Comparison of ENCODE assay signal across 12 cellular contexts in genomic region chr11:114168086-114168448, GRCh38.
A peak's percentile ranks its signal among the peaks of the same experiment; 100 is the strongest.
DNase-seq lines count a peak whose midpoint lies in the region; ATAC-seq and TF ChIP-seq lines count a peak whose summit lies in the region.
"Had no signal": no experiment of that assay in that cellular context is flagged by ENCODE, and none has a peak within 500 bp of the region (broad histone marks: within the 10 kb centered on the region; RNA-seq: fewer than 3 reads in every experiment).

No MANE protein-coding gene starts in this region.

- no peaks in the 10 kb centered on the region for H3K27me3 Mint-ChIP-seq in stimulated activated naive CD8-positive, alpha-beta T cell treated with anti-CD3 and anti-CD28 coated beads, Interleukin-15, amount 100 ng/mL, for 72 hours

- no peaks in the 10 kb centered on the region for H4K20me1 ChIP-seq in DOHH2 (ENCODE audit: control insufficient read depth, insufficient read depth, low read depth, low read length)

- H3K4me1 Mint-ChIP-seq in stimulated activated naive CD8-positive, alpha-beta T cell treated with anti-CD3 and anti-CD28 coated beads, Interleukin-15, amount 100 ng/mL, for 72 hours = peaks cover 98% of the 10 kb centered on the region

- DNase-seq in RWPE2 (ENCODE audit: low spot score) = no peak
- no peak for DNase-seq in stimulated activated naive CD8-positive, alpha-beta T cell treated with anti-CD3 and anti-CD28 coated beads, Interleukin-15, amount 100 ng/mL, for 72 hours
- DNase-seq in COR-L47 (lab: John Stamatoyannopoulos, UW) = no peak
- DNase-seq in NCI-H446 treated with DMSO at 0.1 percent for 48 hours (lab: John Stamatoyannopoulos, UW) = no peak
- DNase-seq: DND-41; foreskin fibroblast; MG63; stimulated activated CD4-positive, alpha-beta T cell treated with anti-CD3 and anti-CD28 coated beads, Interleukin-2, amount 100 ng/mL, for 48 hours; WERI-Rb-1 had no signal

- ATAC-seq in RWPE2 (ENCODE audit: low read depth) (no peak), GM19397 (IDR thresholded peaks at IDR 0.05; ENCODE audit: unreplicated experiment) (no peak)
- ATAC-seq in stimulated activated naive CD8-positive, alpha-beta T cell treated with anti-CD3 and anti-CD28 coated beads, Interleukin-15, amount 100 ng/mL, for 72 hours = no peak

- no peaks in the 10 kb centered on the region for H3K9me3 ChIP-seq in DOHH2 (ENCODE audit: control insufficient read depth, insufficient read depth, low read length)
- no peaks in the 10 kb centered on the region for H3K9me3 ChIP-seq in RWPE2 (ENCODE audit: severe bottlenecking)
- H3K9me3 ChIP-seq: MG63 had no signal

- peaks cover 3% of the 10 kb centered on the region for H3F3A ChIP-seq in DOHH2 (ENCODE audit: control insufficient read depth, insufficient read depth)

- H3K79me2 ChIP-seq in DOHH2 (ENCODE audit: control insufficient read depth, low read length) = no peaks in the 10 kb centered on the region

- H3K27me3 ChIP-seq in DOHH2 (ENCODE audit: control insufficient read depth, low read length) (no peaks in the 10 kb centered on the region), RWPE2 (ENCODE audit: insufficient read depth, poor library complexity, severe bottlenecking) (no peaks in the 10 kb centered on the region), layer of hippocampus (ENCODE audit: control insufficient read depth, insufficient read depth, low read length) (no peaks in the 10 kb centered on the region)
- H3K27me3 ChIP-seq: MG63 had no signal

- peak overlapping the region; percentile 51 for H3K4me3 ChIP-seq in DOHH2 (ENCODE audit: low read length)
- no peak overlapping the region for H3K4me3 ChIP-seq in RWPE2 (ENCODE audit: severe bottlenecking)
- H3K4me3 ChIP-seq: MG63 had no signal

- peaks cover 75% of the 10 kb centered on the region for H3K4me1 ChIP-seq in DOHH2 (ENCODE audit: control insufficient read depth, low read length)
- H3K4me1 ChIP-seq in RWPE2 (ENCODE audit: insufficient read depth, poor library complexity, severe bottlenecking) = peaks cover 50% of the 10 kb centered on the region

- peak overlapping the region; percentile 67 for H3K4me2 ChIP-seq in DOHH2 (ENCODE audit: low read length)

- H3K9me2 ChIP-seq in DOHH2 (replicated peaks; ENCODE audit: control insufficient read depth, low read length) = no peaks in the 10 kb centered on the region

- no peaks in the 10 kb centered on the region for H3K36me3 ChIP-seq in DOHH2 (ENCODE audit: control insufficient read depth, low read length)
- no peaks in the 10 kb centered on the region for H3K36me3 ChIP-seq in RWPE2 (ENCODE audit: low read depth)
- H3K36me3 ChIP-seq: MG63, WERI-Rb-1 had no signal

- no peak for TF ChIP-seq CTCF in DOHH2 (IDR thresholded peaks at IDR 0.05; ENCODE audit: low read depth, low read length, poor library complexity, severe bottlenecking)
- TF ChIP-seq CTCF in RWPE2 (IDR thresholded peaks at IDR 0.05; ENCODE audit: poor library complexity, severe bottlenecking) = no peak

- peak overlapping the region; percentile 63 to 66 for H3K4me3 Mint-ChIP-seq in stimulated activated naive CD8-positive, alpha-beta T cell treated with anti-CD3 and anti-CD28 coated beads, Interleukin-15, amount 100 ng/mL, for 72 hours

- no peaks in the 10 kb centered on the region for H3K9me3 Mint-ChIP-seq in stimulated activated naive CD8-positive, alpha-beta T cell treated with anti-CD3 and anti-CD28 coated beads, Interleukin-15, amount 100 ng/mL, for 72 hours

- no peak overlapping the region for H3K27ac ChIP-seq in DOHH2 (ENCODE audit: low read depth, low read length)
- peak overlapping the region; percentile 99 for H3K27ac ChIP-seq in RWPE2 (ENCODE audit: poor library complexity, severe bottlenecking)
- H3K27ac ChIP-seq in layer of hippocampus (ENCODE audit: low read depth, low read length) = peak overlapping the region; percentile 99
- H3K27ac ChIP-seq: WERI-Rb-1 had no signal

- no peak overlapping the region for H3K27ac Mint-ChIP-seq in stimulated activated naive CD8-positive, alpha-beta T cell treated with anti-CD3 and anti-CD28 coated beads, Interleukin-15, amount 100 ng/mL, for 72 hours
